Comparison of ENCODE assay signal across 8 cellular contexts in the genomic region with DNA sequence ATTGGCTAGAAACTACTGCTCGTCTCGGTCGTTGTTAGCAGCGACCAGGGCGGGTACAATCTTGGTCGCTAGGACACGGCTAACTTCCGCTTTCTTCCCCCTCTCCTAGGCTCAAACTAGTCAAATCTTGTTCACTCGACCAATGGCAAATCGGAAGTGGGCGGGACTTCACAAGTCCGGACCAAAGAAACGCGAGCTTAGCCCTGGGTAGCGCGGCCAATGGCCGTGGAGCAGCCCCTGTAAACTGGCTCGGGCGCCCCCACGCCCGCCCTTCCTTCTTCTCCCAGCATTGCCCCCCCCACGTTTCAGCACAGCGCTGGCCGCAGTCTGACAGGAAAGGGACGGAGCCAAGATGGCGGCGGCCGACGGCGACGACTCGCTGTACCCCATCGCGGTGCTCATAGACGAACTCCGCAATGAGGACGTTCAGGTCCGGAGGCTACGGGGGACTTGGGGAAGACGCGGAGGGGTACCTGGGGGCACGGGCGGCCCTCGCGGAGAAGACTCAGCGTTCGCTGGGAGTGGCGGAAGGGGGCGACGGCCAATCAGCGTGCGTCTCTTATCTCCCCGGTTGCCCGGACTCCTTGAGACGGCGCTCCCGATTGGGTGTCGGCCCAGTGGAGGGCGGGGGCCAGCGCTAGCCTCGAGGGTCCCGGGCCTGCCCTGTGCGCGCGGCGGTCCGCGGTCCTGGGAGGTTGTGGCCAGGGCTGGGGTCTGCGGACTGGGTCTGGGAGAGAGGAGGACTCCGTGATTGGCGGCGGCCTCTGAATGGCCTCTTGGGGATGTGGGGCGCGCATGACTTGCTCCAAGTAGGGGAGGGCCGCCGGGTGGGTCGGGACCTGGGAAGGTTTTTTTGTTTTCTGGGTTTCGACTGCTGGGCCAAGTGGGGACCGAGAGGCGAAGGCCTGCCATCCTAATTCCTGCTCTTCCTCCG. TPM values are rescaled to one million over a fixed set of nuclear protein-coding genes. Genes with fewer than 3 reads are reported as not detected.
DNase-seq lines count a peak whose midpoint lies in the region; ATAC-seq and TF ChIP-seq lines count a peak whose summit lies in the region.

A gene (plus strand): TSS at position 308 of the 934 bp plus-strand sequence. CDS start 45 bp downstream, at position 353.

- no peaks in the 10 kb centered on the region for H3K27me3 ChIP-seq in prostate gland (replicated peaks; ENCODE audit: insufficient read depth)

- DNase-seq in NCI-H187 treated with DMSO at 0.1 percent for 48 hours (lab: John Stamatoyannopoulos, UW) (peak; percentile 100), anterior cingulate cortex (lab: John Stamatoyannopoulos, UW) (peak; percentile 96 to 100 (median 100)), left ventricle myocardium superior (peak; percentile 99), prostate gland (ENCODE audit: low spot score) (peak; percentile 100)

- peak within 1 kb of the TSS; percentile 97 to 98 for H3K27ac ChIP-seq in prostate gland
- peak within 1 kb of the TSS; percentile 98 for H3K27ac ChIP-seq in urinary bladder (ENCODE audit: low read depth)

- under 1% methylated on average over 76 of the region's 81 CpGs for WGBS in prostate gland
- WGBS in urinary bladder, result under 1% methylated on average over 81 of the region's 81 CpGs

- ATAC-seq in GM18499 (IDR thresholded peaks at IDR 0.05; ENCODE audit: insufficient read depth, unreplicated experiment) (peak; percentile 86), HG02943 (IDR thresholded peaks at IDR 0.05; ENCODE audit: low read depth, unreplicated experiment) (peak; percentile 85), left ventricle myocardium superior (peak; percentile 90)

- peak; percentile 76 for TF ChIP-seq POLR2A in prostate gland (IDR thresholded peaks at IDR 0.05)

- no peaks in the 10 kb centered on the region for H3K36me3 ChIP-seq in prostate gland
- H3K36me3 ChIP-seq in urinary bladder (ENCODE audit: insufficient read depth), result no peaks in the 10 kb centered on the region

- intact Hi-C loops in T-helper 2 cell treated with Interferon-gamma antibody and Interleukin-4, amounts not matched to agents 100 ng/mL and 5 ng/mL, for 36 hours (cut with micrococcal nuclease), result loop anchor here (1.0 to 5.0 kb wide), 7 partner anchors 19 to 263 kb away; a partner anchor contains a TSS
- intact Hi-C loops in left ventricle myocardium superior (cut with micrococcal nuclease) (no loop called here), prostate gland (cut with DNase I) (no loop called here)

- H3K9me3 ChIP-seq in prostate gland, result no peaks in the 10 kb centered on the region

- TF ChIP-seq CTCF in prostate gland (IDR thresholded peaks at IDR 0.05), result peak in 1 of 4 experiments; percentile 17

- H3K4me1 ChIP-seq in prostate gland (replicated peaks), result peaks cover 6% of the 10 kb centered on the region
- no peaks in the 10 kb centered on the region for H3K4me1 ChIP-seq in urinary bladder (ENCODE audit: insufficient read depth)

- H3K4me3 ChIP-seq in prostate gland (peak within 1 kb of the TSS; percentile 66 to 86), urinary bladder (ENCODE audit: low read depth, low read length) (peak within 1 kb of the TSS; percentile 84)

RNA-seq across cellular contexts. Expression of the gene that starts here (rescaled TPM):
- total RNA-seq in T-helper 2 cell treated with Interferon-gamma antibody and Interleukin-4, amounts not matched to agents 100 ng/mL and 5 ng/mL, for 36 hours, result 212 and 222 TPM in 2 replicates
- 372 TPM for total RNA-seq in left ventricle myocardium superior
- 100 to 1,000 TPM; 265 to 358 TPM for total RNA-seq in prostate gland
- total RNA-seq in urinary bladder, result 93.6 TPM
- 182 TPM for polyA plus RNA-seq in urinary bladder

Comparison
In these comparisons a context has a peak if more than half of its experiments do, and no peak if none do; other contexts are left out.
1. Peak in every context shown above with its lines: DNase-seq, ATAC-seq, H3K4me3 ChIP-seq and H3K27ac ChIP-seq.